Comparison of ENCODE assay signal across 8 cellular contexts in genomic region chr1:33081554-33082305, GRCh38. TPM values are rescaled to one million over a fixed set of nuclear protein-coding genes. Genes with fewer than 3 reads are reported as not detected.
A peak's percentile ranks its signal among the peaks of the same experiment; 100 is the strongest.
DNase-seq lines count a peak whose midpoint lies in the region; ATAC-seq and TF ChIP-seq lines count a peak whose summit lies in the region.

No MANE protein-coding gene starts in this region.

- ATAC-seq in GM21786 (IDR thresholded peaks at IDR 0.05; ENCODE audit: unreplicated experiment) (no peak), HG02763 (IDR thresholded peaks at IDR 0.05; ENCODE audit: unreplicated experiment) (no peak)

- H3K4me1 ChIP-seq in ES-I3 (ENCODE audit: insufficient read depth, low read length): 0 out of 2 replicates have a peak, but pooled peaks cover 4% of the 10 kb centered on the region

- peak overlapping the region; percentile 88 for H3K4me3 ChIP-seq in fibroblast of villous mesenchyme (ENCODE audit: low read depth, low read length)

- H3K9me3 ChIP-seq in ES-I3 (ENCODE audit: control insufficient read depth, insufficient read depth, low read length): no peaks in the 10 kb centered on the region

- peaks cover 1% of the 10 kb centered on the region for H3K36me3 Mint-ChIP-seq in T-helper 1 cell treated with Interleukin-12 subunit alpha and Interleukin-12 subunit beta and Interleukin-4 antibody, amounts not matched to agents 30 μg/mL and 1 μg/mL, for 36 hours (ENCODE audit: low read depth)

- H3K36me3 ChIP-seq in ES-I3 (ENCODE audit: insufficient read depth, low read length): no peaks in the 10 kb centered on the region

- H3K4me1 Mint-ChIP-seq in T-helper 1 cell treated with Interleukin-12 subunit alpha and Interleukin-12 subunit beta and Interleukin-4 antibody, amounts not matched to agents 30 μg/mL and 1 μg/mL, for 36 hours (ENCODE audit: low read depth): peaks cover 29% of the 10 kb centered on the region

- peak overlapping the region; percentile 80 for H3K4me3 Mint-ChIP-seq in T-helper 1 cell treated with Interleukin-12 subunit alpha and Interleukin-12 subunit beta and Interleukin-4 antibody, amounts not matched to agents 30 μg/mL and 1 μg/mL, for 36 hours

- peak overlapping the region; percentile 56; the same call in 1 of the 2 replicates for H3K9ac ChIP-seq in ES-I3 (ENCODE audit: low read depth, low read length)

- DNase-seq in fibroblast of villous mesenchyme (ENCODE audit: low read depth) (no peak), posterior cingulate gyrus (peak in 9 of 10 donors; percentile 28 to 88 (median 46))
- no peak for DNase-seq in stimulated activated CD4-positive, alpha-beta T cell treated with anti-CD3 and anti-CD28 coated beads, Interleukin-2, amount 100 ng/mL, for 24 hours
- no peak for DNase-seq in activated CD8-positive, alpha-beta memory T cell treated with anti-CD3 and anti-CD28 coated beads for 24 hours

- intact Hi-C loops in posterior cingulate gyrus (cut with DNase I): loop anchor here (10.0 kb wide), 1 partner anchor 257 kb away; no protein-coding TSS in a partner anchor

- H3K27me3 Mint-ChIP-seq in T-helper 1 cell treated with Interleukin-12 subunit alpha and Interleukin-12 subunit beta and Interleukin-4 antibody, amounts not matched to agents 30 μg/mL and 1 μg/mL, for 36 hours (ENCODE audit: low read depth): peaks cover 20% of the 10 kb centered on the region

- no peak overlapping the region for H3K27ac Mint-ChIP-seq in T-helper 1 cell treated with Interleukin-12 subunit alpha and Interleukin-12 subunit beta and Interleukin-4 antibody, amounts not matched to agents 30 μg/mL and 1 μg/mL, for 36 hours

- H3K9me3 Mint-ChIP-seq in T-helper 1 cell treated with Interleukin-12 subunit alpha and Interleukin-12 subunit beta and Interleukin-4 antibody, amounts not matched to agents 30 μg/mL and 1 μg/mL, for 36 hours: no peaks in the 10 kb centered on the region

- no peak for TF ChIP-seq CTCF in fibroblast of villous mesenchyme (IDR thresholded peaks at IDR 0.05; ENCODE audit: insufficient read depth, low read depth, low read length)

RNA-seq across cellular contexts. Expression of gene AZIN2, which starts 0.8 kb away (rescaled TPM):
- 2.6 and 6.8 TPM in 2 replicates for total RNA-seq in fibroblast of villous mesenchyme

RNA-seq across cellular contexts. Expression of gene AK2, which starts 45.0 kb away (rescaled TPM):
- total RNA-seq in fibroblast of villous mesenchyme: 99.7 and 120 TPM in 2 replicates

Comparison
In these comparisons a context has a peak if more than half of its experiments do, and no peak if none do; other contexts are left out.
1. DNase-seq: peak in posterior cingulate gyrus (9 of 10); none in fibroblast of villous mesenchyme (single experiment), stimulated activated CD4-positive, alpha-beta T cell treated with anti-CD3 and anti-CD28 coated beads, Interleukin-2, amount 100 ng/mL, for 24 hours (0 of 2) and activated CD8-positive, alpha-beta memory T cell treated with anti-CD3 and anti-CD28 coated beads for 24 hours (single experiment).